Comparison of ENCODE assay signal across 22 cellular contexts in genomic region chr9:95784318-95784717, GRCh38.
"Had no signal": no experiment of that assay in that cellular context is flagged by ENCODE, and none has a peak within 500 bp of the region (broad histone marks: within the 10 kb centered on the region; RNA-seq: fewer than 3 reads in every experiment).

No MANE protein-coding gene starts in this region.

- H3K9me3 Mint-ChIP-seq: IgD-negative memory B cell had no signal

- H3K27ac Mint-ChIP-seq: IgD-negative memory B cell had no signal

- H3K4me1 Mint-ChIP-seq: IgD-negative memory B cell had no signal

- H3K4me3 ChIP-seq: K562, SJSA1, SK-N-MC had no signal

- FAIRE-seq: K562 had no signal

- H3K36me3 ChIP-seq: SJSA1 had no signal

- H3K9me3 ChIP-seq: SJSA1 had no signal

- H3K9ac ChIP-seq: KMS-11 had no signal

- H3K36me3 Mint-ChIP-seq: IgD-negative memory B cell had no signal

- DNase-seq: Kasumi-1, MM.1S, NCI-H1092 treated with DMSO at 0.1 percent for 48 hours, NCI-H1436, NCI-H187, NCI-H2029, NCI-H2081 treated with DMSO at 0.1 percent for 48 hours, NCI-H2171, NCI-H226, NCI-H446, NCI-H510A, NCI-H524 treated with DMSO at 0.1 percent for 48 hours, NCI-H69, NCI-H774, Right ventricle myocardium superior, RPMI8226, SIG-M5 had no signal

- H3K4me2 ChIP-seq: KMS-11 had no signal

- H3K27me3 ChIP-seq: SJSA1 had no signal

- H3K27ac ChIP-seq: KMS-11, SK-N-MC had no signal

- H3K4me3 Mint-ChIP-seq: IgD-negative memory B cell had no signal
